Comparison of ENCODE assay signal across 27 cellular contexts in genomic region chr17:34366051-34366450, GRCh38. TPM values are rescaled to one million over a fixed set of nuclear protein-coding genes. Genes with fewer than 3 reads are reported as not detected.
DNase-seq lines count a peak whose midpoint lies in the region; ATAC-seq and TF ChIP-seq lines count a peak whose summit lies in the region.
"Had no signal": no experiment of that assay in that cellular context is flagged by ENCODE, and none has a peak within 500 bp of the region (broad histone marks: within the 10 kb centered on the region; RNA-seq: fewer than 3 reads in every experiment).

No MANE protein-coding gene starts in this region.

- H3K4me3 Mint-ChIP-seq in endodermal cell: no peak overlapping the region
- H3K4me3 Mint-ChIP-seq: activated T-cell treated with anti-CD3 and anti-CD28 coated beads, Interleukin-2, amount 50 U/mL, for 4 hours; nephron had no signal

- H3K9ac ChIP-seq in endodermal cell (ENCODE audit: extremely low read depth, low read length, poor library complexity, severe bottlenecking): no peak overlapping the region

- no peak overlapping the region for H3K27ac Mint-ChIP-seq in endodermal cell
- H3K27ac Mint-ChIP-seq: nephron had no signal

- H3K9me3 ChIP-seq in KOPT-K1 (ENCODE audit: insufficient read depth, low read length, poor library complexity, severe bottlenecking): no peaks in the 10 kb centered on the region
- H3K9me3 ChIP-seq in endodermal cell (ENCODE audit: control insufficient read depth, low read length): no peaks in the 10 kb centered on the region
- H3K9me3 ChIP-seq: ovary, right atrium auricular region had no signal

- H3K4me1 ChIP-seq in endodermal cell (ENCODE audit: control insufficient read depth, insufficient read depth, low read length): no peaks in the 10 kb centered on the region

- DNase-seq in CD1c-positive myeloid dendritic cell (ENCODE audit: extremely low spot score) (peak; percentile 76), OCI-M1 (lab: John Stamatoyannopoulos, UW) (peak; percentile 54), endodermal cell (peak; percentile 44), NCI-H1417 (lab: John Stamatoyannopoulos, UW) (no peak), NCI-H226 (no peak), NCI-H1930 (lab: John Stamatoyannopoulos, UW) (no peak)
- DNase-seq: activated CD8-positive, alpha-beta memory T cell treated with anti-CD3 and anti-CD28 coated beads for 24 hours; activated naive CD4-positive, alpha-beta T cell; activated T-cell treated with anti-CD3 and anti-CD28 coated beads, Interleukin-2, amount 50 U/mL, for 4 hours; EL; NCI-H510A treated with DMSO at 0.1 percent for 48 hours; ovary; stimulated activated CD4-positive, alpha-beta T cell treated with anti-CD3 and anti-CD28 coated beads, Interleukin-4, amount 100 ng/mL, for 1 hour; stimulated activated naive CD4-positive, alpha-beta T cell; T1000 had no signal

- H3K27ac ChIP-seq in KOPT-K1 (ENCODE audit: low read depth, low read length, poor library complexity, severe bottlenecking) (peak overlapping the region; percentile 99), endodermal cell (ENCODE audit: low read depth, low read length) (no peak overlapping the region)
- H3K27ac ChIP-seq: C4-2B, ovary, right atrium auricular region had no signal

- 13% methylated on average over 1 of the region's 1 CpG; no CpG with 5 or more reads in 1 of the 2 experiments for WGBS in endodermal cell (ENCODE audit: insufficient coverage in 1 of 2, insufficient read length in 1 of 2), 2 experiments

- ATAC-seq in GM21619 (IDR thresholded peaks at IDR 0.05; ENCODE audit: unreplicated experiment): no peak
- ATAC-seq: activated T-cell treated with anti-CD3 and anti-CD28 coated beads, Interleukin-2, amount 50 U/mL, for 4 hours had no signal

- no peak for TF ChIP-seq CTCF in endodermal cell (conservative IDR thresholded peaks at IDR 0.05)

- peaks cover 11% of the 10 kb centered on the region for H3K4me1 Mint-ChIP-seq in endodermal cell

- H3K4me3 ChIP-seq in endodermal cell (ENCODE audit: low read length): no peak overlapping the region
- H3K4me3 ChIP-seq: ovary, right atrium auricular region had no signal

- no peaks in the 10 kb centered on the region for H3K36me3 Mint-ChIP-seq in endodermal cell (ENCODE audit: low read depth)

- peaks cover 4% of the 10 kb centered on the region for H3K27me3 ChIP-seq in endodermal cell (ENCODE audit: control insufficient read depth, insufficient read depth, low read length, poor library complexity, severe bottlenecking)
- H3K27me3 ChIP-seq: ovary, right atrium auricular region had no signal

- no peaks in the 10 kb centered on the region for H3K36me3 ChIP-seq in KOPT-K1 (ENCODE audit: insufficient read depth, low read length)
- H3K36me3 ChIP-seq in endodermal cell (ENCODE audit: control insufficient read depth, insufficient read depth, low read length): no peaks in the 10 kb centered on the region
- H3K36me3 ChIP-seq: ovary, right atrium auricular region had no signal

- peaks cover 20% of the 10 kb centered on the region for H3K27me3 Mint-ChIP-seq in endodermal cell (ENCODE audit: insufficient read depth)

- no peaks in the 10 kb centered on the region for H3K9me3 Mint-ChIP-seq in endodermal cell
- H3K9me3 Mint-ChIP-seq: activated T-cell treated with anti-CD3 and anti-CD28 coated beads, Interleukin-2, amount 50 U/mL, for 4 hours; nephron had no signal

RNA-seq across cellular contexts. Expression of gene CCL1, which starts 3.0 kb away (rescaled TPM):
- total RNA-seq in endodermal cell: not detected
- not detected for polyA plus RNA-seq in endodermal cell (2013, experiment 1 of 2)
- polyA plus RNA-seq in endodermal cell (2013, experiment 2 of 2): not detected
- total RNA-seq: dermis microvascular lymphatic vessel endothelial cell, glomerular endothelial cell, lower leg skin, M059J, mononuclear cell, ovary, right atrium auricular region, temporal lobe had no signal
- polyA plus RNA-seq: keratinocyte, ovary had no signal

RNA-seq across cellular contexts. Expression of gene CCL13, which starts 9.8 kb away (rescaled TPM):
- not detected for total RNA-seq in endodermal cell
- polyA plus RNA-seq in endodermal cell (2013, experiment 1 of 2): not detected
- not detected for polyA plus RNA-seq in endodermal cell (2013, experiment 2 of 2)
- total RNA-seq: activated T-cell treated with anti-CD3 and anti-CD28 coated beads, Interleukin-2, amount 50 U/mL, for 4 hours; dermis microvascular lymphatic vessel endothelial cell; glomerular endothelial cell; M059J; mononuclear cell had no signal
- polyA plus RNA-seq: keratinocyte had no signal

RNA-seq across cellular contexts. Expression of gene CCL8, which starts 46.8 kb away (rescaled TPM):
- total RNA-seq in endodermal cell: not detected
- not detected for polyA plus RNA-seq in endodermal cell (2013, experiment 1 of 2)
- polyA plus RNA-seq in endodermal cell (2013, experiment 2 of 2): not detected
- total RNA-seq: activated T-cell treated with anti-CD3 and anti-CD28 coated beads, Interleukin-2, amount 50 U/mL, for 4 hours; lower leg skin; mononuclear cell had no signal
- polyA plus RNA-seq: keratinocyte had no signal

Comparison
In these comparisons a context has a peak if more than half of its experiments do, and no peak if none do; other contexts are left out.
1. DNase-seq: peak in CD1c-positive myeloid dendritic cell (single experiment), OCI-M1 (single experiment) and endodermal cell (single experiment); none in NCI-H1417 (0 of 3), NCI-H226 (single experiment) and NCI-H1930 (0 of 2).